ENCODE assay signal across 8 cellular contexts in the genomic region with DNA sequence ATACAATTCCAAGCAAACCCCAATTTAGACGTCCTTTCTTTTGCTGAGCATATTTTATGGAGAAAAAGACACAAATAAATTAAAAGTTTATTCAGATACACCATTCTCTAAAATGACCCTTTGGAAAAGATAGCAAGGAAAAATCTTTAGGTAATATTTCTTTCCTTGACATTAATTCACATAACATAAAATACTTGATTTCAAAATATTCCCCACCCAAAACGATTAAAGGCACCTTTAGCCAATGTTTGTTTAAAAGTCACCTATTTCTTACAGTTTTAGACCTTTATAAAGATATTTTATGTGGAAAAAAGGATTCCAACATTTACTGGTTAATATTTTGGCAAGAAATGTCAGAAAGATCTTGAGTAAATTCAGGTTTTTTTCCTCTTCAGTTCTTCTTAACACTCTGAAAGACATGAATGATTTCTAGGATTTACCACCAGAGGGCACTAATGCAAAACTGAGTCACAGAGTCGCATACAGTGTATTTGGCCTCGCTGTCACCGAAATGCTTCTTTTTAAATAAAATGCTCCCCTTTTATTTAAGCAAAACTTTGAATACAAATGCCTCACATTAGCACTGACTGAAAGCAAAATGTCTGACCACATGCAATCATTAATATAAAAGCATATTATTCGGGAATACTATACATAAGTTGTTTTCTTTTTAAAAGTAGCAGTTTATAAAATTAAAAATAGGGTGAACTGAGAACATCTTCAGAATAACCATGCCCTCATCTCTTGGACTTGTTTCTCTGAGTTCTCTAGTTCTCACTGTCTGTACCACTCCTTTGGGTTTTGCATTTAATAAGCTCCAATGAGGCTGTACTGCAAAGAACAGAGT.
A peak's percentile ranks its signal among the peaks of the same experiment; 100 is the strongest.
DNase-seq lines count a peak whose midpoint lies in the region; ATAC-seq, FAIRE-seq and TF ChIP-seq lines count a peak whose summit lies in the region.

No MANE protein-coding gene starts in this region.

- H3K4me3 ChIP-seq in K562 (no peak overlapping the region), kidney (ENCODE audit: low read length in 2 of 2) (no peak overlapping the region), thoracic aorta (no peak overlapping the region), aorta (ENCODE audit: low read length in 2 of 2) (no peak overlapping the region)

- no TSS peak for BruUV-seq in K562 (replicated peaks; lab: Mats Ljungman, UMichigan)

- 6% methylated on average over 6 of the region's 6 CpGs for WGBS in K562 (ENCODE audit: insufficient coverage, low coverage, missing lambda C conversion rate)
- WGBS in aorta, 2 donors: 28 to 32% methylated on average over 6 of the region's 6 CpGs

- no peak for TF ChIP-seq POLR2A in K562 (conservative IDR thresholded peaks at IDR 0.05)

- POLR2A ChIA-PET in HEK293T (lab: Yijun Ruan, JAX) (interaction anchor here (1.8 kb wide), 1 partner anchor 16 kb away, joined by 7 read pairs; no protein-coding TSS in a partner anchor), K562 (lab: Yijun Ruan, JAX) (interaction anchor here (3.4 kb wide), 1 partner anchor 11 kb away, joined by 13 read pairs; no protein-coding TSS in a partner anchor)

- no peaks in the 10 kb centered on the region for H3K79me2 ChIP-seq in K562 (ENCODE audit: control insufficient read depth, insufficient read depth, low read length)

- peak; percentile 83 for ATAC-seq in K562
- no peak for ATAC-seq in thoracic aorta (ENCODE audit: insufficient number of reproducible peaks, low FRiP score, low read depth)
- ATAC-seq in GM21737 (IDR thresholded peaks at IDR 0.05; ENCODE audit: unreplicated experiment): no peak
- ATAC-seq in aorta (ENCODE audit: low FRiP score): no peak

- TF ChIP-seq CTCF in K562 (IDR thresholded peaks at IDR 0.05 in 2 of 3, conservative IDR thresholded peaks at IDR 0.05 in 1 of 3; ENCODE audit: insufficient read depth in 2 of 3, low read depth in 1 of 3, low read length in 3 of 3) (peak; percentile 65 to 75 (median 71); a peak in 5 of 6 replicates), kidney (IDR thresholded peaks at IDR 0.05; ENCODE audit: borderline replicate concordance, extremely low read depth, insufficient read depth) (peak; percentile 64), thoracic aorta (IDR thresholded peaks at IDR 0.05) (peak; percentile 67)

- peak; percentile 90 for FAIRE-seq in K562 (lab: Jason Lieb, UNC)
- FAIRE-seq in kidney (lab: Jason Lieb, UNC): peak; percentile 50

- CTCF ChIA-PET in HEK293T (lab: Yijun Ruan, JAX) (interaction anchor here (0.7 to 2.9 kb wide), 7 partner anchors 10 to 307 kb away, joined by 3 to 14 read pairs (median 4); no protein-coding TSS in a partner anchor), K562 (lab: Yijun Ruan, JAX; ENCODE audit: low intra/inter-chr PET ratio) (interaction anchor here (0.7 to 2.6 kb wide), 6 partner anchors 10 to 484 kb away, joined by 3 to 12 read pairs (median 4); no protein-coding TSS in a partner anchor)

- H4K20me1 ChIP-seq in K562 (replicated peaks; ENCODE audit: control insufficient read depth, insufficient read depth, low read length): no peaks in the 10 kb centered on the region

- H3K27ac ChIP-seq in K562 (ENCODE audit: extremely low read depth, low read depth, low read length) (no peak overlapping the region), kidney (ENCODE audit: low read depth in 2 of 2, low read length in 2 of 2) (no peak overlapping the region), thoracic aorta (no peak overlapping the region), aorta (ENCODE audit: low read depth in 1 of 2, low read length in 2 of 2) (no peak overlapping the region)

- H3K9me1 ChIP-seq in K562 (ENCODE audit: control insufficient read depth, insufficient read depth, low read length): no peaks in the 10 kb centered on the region

- H3K4me1 ChIP-seq in K562 (replicated peaks in 1 of 2; ENCODE audit: control insufficient read depth in 2 of 2, insufficient read depth in 2 of 2, low read length in 2 of 2) (no peaks in the 10 kb centered on the region; a peak in 1 of 5 replicates), kidney (ENCODE audit: control insufficient read depth in 1 of 2, insufficient read depth in 1 of 2, low read depth in 1 of 2, low read length in 2 of 2) (no peaks in the 10 kb centered on the region), thoracic aorta (ENCODE audit: control insufficient read depth in 1 of 2, low read depth in 2 of 2) (no peaks in the 10 kb centered on the region), aorta (ENCODE audit: control insufficient read depth in 1 of 2, insufficient read depth in 2 of 2, low read length in 2 of 2) (no peaks in the 10 kb centered on the region)

- intact Hi-C loops in K562 (cut with micrococcal nuclease): no loop called here
- intact Hi-C loops in kidney (cut with DNase I): no loop called here
- intact Hi-C loops in aorta (cut with DNase I): loop anchor here in 1 of 2 donors (5.0 kb wide), 1 partner anchor 273 kb away; no protein-coding TSS in a partner anchor

- H3K9ac ChIP-seq in K562 (ENCODE audit: insufficient read depth in 1 of 2, low read depth in 2 of 2, low read length in 2 of 2) (no peak overlapping the region), kidney (ENCODE audit: low read length in 2 of 2) (no peak overlapping the region)

- in situ Hi-C loops in K562 (cut with MboI): loop anchor here (25.0 kb wide), 1 partner anchor 1458 kb away; no protein-coding TSS in a partner anchor

- TF ChIP-seq EP300 in K562 (IDR thresholded peaks at IDR 0.05; ENCODE audit: low read length): no peak

- DNase-seq in DMS 273 treated with DMSO at 0.1 percent for 48 hours (lab: John Stamatoyannopoulos, UW) (peak; percentile 21), HEK293T (ENCODE audit: extremely low spot score) (peak; percentile 59), NCI-H748 treated with DMSO at 0.1 percent for 48 hours (lab: John Stamatoyannopoulos, UW) (peak; percentile 75), K562 (ENCODE audit: extremely low read depth in 1 of 4, low spot score in 3 of 4) (peak; percentile 57 to 79 (median 71)), kidney (no peak), thoracic aorta (ENCODE audit: low spot score) (no peak), aorta (no peak)

- H3K4me2 ChIP-seq in K562 (ENCODE audit: insufficient read depth, low read length): no peak overlapping the region

- no peaks in the 10 kb centered on the region for H3K36me3 ChIP-seq in K562 (ENCODE audit: control insufficient read depth, insufficient read depth, low read length)
- H3K36me3 ChIP-seq in kidney (ENCODE audit: control insufficient read depth in 1 of 2, insufficient read depth in 2 of 2, low read length in 2 of 2): no peaks in the 10 kb centered on the region
- no peaks in the 10 kb centered on the region for H3K36me3 ChIP-seq in thoracic aorta
- no peaks in the 10 kb centered on the region for H3K36me3 ChIP-seq in aorta (ENCODE audit: control insufficient read depth in 1 of 2, insufficient read depth in 2 of 2, low read length in 1 of 2)

- H3K9me3 ChIP-seq in K562 (replicated peaks; ENCODE audit: control insufficient read depth, insufficient read depth, low read depth, low read length) (no peaks in the 10 kb centered on the region), kidney (ENCODE audit: control insufficient read depth in 1 of 2, low read length in 2 of 2) (no peaks in the 10 kb centered on the region), thoracic aorta (no peaks in the 10 kb centered on the region), aorta (ENCODE audit: control insufficient read depth, low read length) (no peaks in the 10 kb centered on the region)

- H3K27me3 ChIP-seq in K562 (ENCODE audit: control insufficient read depth in 2 of 2, insufficient read depth in 2 of 2, low read length in 2 of 2) (peaks cover 8 to 11% of the 10 kb centered on the region in 2 experiments; a peak in 4 of 5 replicates), thoracic aorta (replicated peaks; ENCODE audit: insufficient read depth) (no peaks in the 10 kb centered on the region), aorta (ENCODE audit: control insufficient read depth in 1 of 2, insufficient read depth in 2 of 2, low read length in 1 of 2) (peaks cover 0 to 1% of the 10 kb centered on the region in 2 donors)

- peak; percentile 46 to 73 for TF ChIP-seq RAD21 in K562 (CRISPR knock-in tag; conservative IDR thresholded peaks at IDR 0.05 in 1 of 2, IDR thresholded peaks at IDR 0.05 in 1 of 2)

- H2AFZ ChIP-seq in K562 (ENCODE audit: low read depth, low read length): no peak overlapping the region

TF ChIP-seq in HEK293T, 16 proteins besides CTCF, POLR2A, EP300 and RAD21 (continues in another document):
- no peak for TF ChIP-seq L3MBTL2 (conservative IDR thresholded peaks at IDR 0.05)
- TF ChIP-seq LEF1 (IDR thresholded peaks at IDR 0.05; ENCODE audit: borderline replicate concordance): no peak
- no peak for TF ChIP-seq ZNF384 (IDR thresholded peaks at IDR 0.05)
- TF ChIP-seq SP1 (IDR thresholded peaks at IDR 0.05): no peak
- no peak for TF ChIP-seq CTBP1 (IDR thresholded peaks at IDR 0.05; ENCODE audit: borderline replicate concordance)
- TF ChIP-seq FOXK2 (IDR thresholded peaks at IDR 0.05): no peak
- TF ChIP-seq, protein P1, sequence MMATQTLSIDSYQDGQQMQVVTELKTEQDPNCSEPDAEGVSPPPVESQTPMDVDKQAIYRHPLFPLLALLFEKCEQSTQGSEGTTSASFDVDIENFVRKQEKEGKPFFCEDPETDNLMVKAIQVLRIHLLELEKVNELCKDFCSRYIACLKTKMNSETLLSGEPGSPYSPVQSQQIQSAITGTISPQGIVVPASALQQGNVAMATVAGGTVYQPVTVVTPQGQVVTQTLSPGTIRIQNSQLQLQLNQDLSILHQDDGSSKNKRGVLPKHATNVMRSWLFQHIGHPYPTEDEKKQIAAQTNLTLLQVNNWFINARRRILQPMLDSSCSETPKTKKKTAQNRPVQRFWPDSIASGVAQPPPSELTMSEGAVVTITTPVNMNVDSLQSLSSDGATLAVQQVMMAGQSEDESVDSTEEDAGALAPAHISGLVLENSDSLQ (IDR thresholded peaks at IDR 0.05): no peak

TF ChIP-seq in K562, 482 proteins besides CTCF, POLR2A, EP300 and RAD21 (continues in another document):
- TF ChIP-seq ELF1 (tag; IDR thresholded peaks at IDR 0.05) (0 out of 2 replicates have a peak, but pooled peaks have one; percentile 26), JUND (IDR thresholded peaks at IDR 0.05; ENCODE audit: borderline replicate concordance, low read depth, low read length) (peak; percentile 51; the same call in 1 of the 2 replicates), JUND (tag; IDR thresholded peaks at IDR 0.05; ENCODE audit: borderline replicate concordance, low read depth, low read length) (no peak; the same call in 2 of the 3 replicates), BMI1 (IDR thresholded peaks at IDR 0.05; ENCODE audit: low read length) (peak; percentile 76), RNF2 (IDR thresholded peaks at IDR 0.05) (0 out of 2 replicates have a peak, but pooled peaks have one; percentile 30), SMAD3 (CRISPR knock-in tag; conservative IDR thresholded peaks at IDR 0.05) (no peak), ZNF75A (CRISPR knock-in tag; IDR thresholded peaks at IDR 0.05) (no peak), ZNF561 (CRISPR knock-in tag; conservative IDR thresholded peaks at IDR 0.05) (no peak), SPI1 (IDR thresholded peaks at IDR 0.05; ENCODE audit: borderline replicate concordance, low read depth, low read length) (no peak), HDAC2 (IDR thresholded peaks at IDR 0.05) (no peak), CBX8 (IDR thresholded peaks at IDR 0.05; ENCODE audit: borderline replicate concordance, extremely low read depth, low read depth, low read length, poor library complexity, severe bottlenecking) (peak; percentile 87)

Comparison
In these comparisons a context has a peak if more than half of its experiments do, and no peak if none do; other contexts are left out.
1. DNase-seq: peak in DMS 273 treated with DMSO at 0.1 percent for 48 hours (single experiment), HEK293T (single experiment), NCI-H748 treated with DMSO at 0.1 percent for 48 hours (single experiment) and K562 (4 of 4); none in kidney (single experiment), thoracic aorta (single experiment) and aorta (0 of 2).
2. Peak in every context shown above with its lines, with median percentiles within 50 percentile points of each other: CTCF ChIP-seq.